ENCODE assay signal across 1 cellular context in genomic region chr15:67256051-67256450, GRCh38.
TF ChIP-seq lines count a peak whose summit lies in the region.

No MANE protein-coding gene starts in this region.

TF ChIP-seq in HCT116, 20 proteins besides CTCF, POLR2A, EP300 and RAD21 (continued from another document):
- TF ChIP-seq REST (IDR thresholded peaks at IDR 0.05; ENCODE audit: low read depth), result no peak
- no peak for TF ChIP-seq EZH2 (IDR thresholded peaks at IDR 0.05)
- no peak for TF ChIP-seq CBX3 (IDR thresholded peaks at IDR 0.05; ENCODE audit: low read depth)
- no peak for TF ChIP-seq POLR2AphosphoS5 (IDR thresholded peaks at IDR 0.05; ENCODE audit: low read depth, low read length)
TF ChIP-seq in HCT116: peak in this region for 0.
